15 cellular contexts compared by ENCODE assay signal in the genomic region with DNA sequence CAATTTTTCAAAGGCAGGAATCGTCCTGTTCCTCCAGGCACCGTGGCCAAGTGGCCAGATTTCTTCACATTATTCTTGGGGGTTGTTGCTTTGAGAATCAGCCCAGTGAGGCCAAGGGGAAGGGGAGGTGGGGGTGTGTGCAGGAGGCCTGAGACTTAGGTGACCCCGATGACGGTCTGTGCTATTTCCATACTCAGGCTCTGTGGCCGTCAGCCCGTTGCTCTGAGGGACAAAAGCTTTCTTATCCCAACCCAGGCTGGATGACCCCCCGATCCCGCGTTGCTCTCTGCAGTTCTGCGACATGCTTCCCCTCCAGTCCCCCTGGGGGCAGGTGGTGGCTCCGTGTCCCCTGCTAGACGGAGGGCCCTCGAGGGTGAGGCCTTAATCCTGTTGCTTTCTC. TPM values are rescaled to one million over a fixed set of nuclear protein-coding genes. Genes with fewer than 3 reads are reported as not detected.
DNase-seq lines count a peak whose midpoint lies in the region; TF ChIP-seq lines count a peak whose summit lies in the region.
"Had no signal": no experiment of that assay in that cellular context is flagged by ENCODE, and none has a peak within 500 bp of the region (broad histone marks: within the 10 kb centered on the region; RNA-seq: fewer than 3 reads in every experiment).

No MANE protein-coding gene starts in this region.

- no CpG with 5 or more reads among the region's 13 CpGs for WGBS in H9 (ENCODE audit: extremely low coverage, insufficient read length, low lambda C conversion rate)

- H3K36me3 Mint-ChIP-seq in H9 (ENCODE audit: insufficient read depth in 1 of 3, low read depth in 3 of 3) (peaks cover 27 to 31% (median 29%) of the 10 kb centered on the region in 3 experiments; a peak in 6 of 7 replicates), CD14-positive monocyte (no peaks in the 10 kb centered on the region)

- no peak overlapping the region for H4K91ac ChIP-seq in H9 (ENCODE audit: insufficient read length, low read depth, low read length)

- no peak overlapping the region for H2BK20ac ChIP-seq in H9 (ENCODE audit: low read depth, low read length, poor library complexity, severe bottlenecking)

- no peaks in the 10 kb centered on the region for H3K23me2 ChIP-seq in H9 (ENCODE audit: insufficient read length, low read depth, low read length, poor library complexity, severe bottlenecking)

- H3K14ac ChIP-seq in H9 (ENCODE audit: insufficient read depth, low read length): no peak overlapping the region; the same call in 1 of the 2 replicates

- TF ChIP-seq CTCF in H9 (conservative IDR thresholded peaks at IDR 0.05) (no peak), dorsolateral prefrontal cortex (IDR thresholded peaks at IDR 0.05 in 54 of 56, conservative IDR thresholded peaks at IDR 0.05 in 2 of 56; ENCODE audit: low read depth in 1 of 56, partially characterized antibody in 56 of 56) (no peak), CD14-positive monocyte (IDR thresholded peaks at IDR 0.05) (no peak), osteoblast (IDR thresholded peaks at IDR 0.05; ENCODE audit: extremely low read depth, low read depth, low read length) (no peak)

- DNase-seq in H9: no peak
- no peak for DNase-seq in dorsolateral prefrontal cortex
- DNase-seq in midbrain (lab: John Stamatoyannopoulos, UW): peak; percentile 59
- DNase-seq in CD14-positive monocyte (ENCODE audit: low spot score): no peak
- DNase-seq in NCI-H1436 (lab: John Stamatoyannopoulos, UW): no peak
- no peak for DNase-seq in osteoblast (ENCODE audit: insufficient read length, low spot score, missing footprints)
- no peak for DNase-seq in HEK293T (ENCODE audit: extremely low spot score)
- DNase-seq: Caco-2, NCI-H1048, NCI-H1694 treated with DMSO at 0.1 percent for 48 hours, NCI-H446, PC-3 had no signal

- CTCF ChIA-PET in HEK293T (lab: Yijun Ruan, JAX): no interaction called here

- peaks cover 9% of the 10 kb centered on the region; the same call in 1 of the 2 replicates for H3K79me2 ChIP-seq in H9 (ENCODE audit: insufficient read depth, low read length)
- peaks cover 90% of the 10 kb centered on the region for H3K79me2 ChIP-seq in osteoblast (ENCODE audit: insufficient read depth, low read length)

- intact Hi-C loops in dorsolateral prefrontal cortex (cut with DNase I) (loop anchor here in 1 of 2 donors (5.0 kb wide), 1 partner anchor 48 kb away; no protein-coding TSS in a partner anchor), CD14-positive monocyte (cut with micrococcal nuclease) (no loop called here)

- H3K56ac ChIP-seq in H9 (ENCODE audit: insufficient read length, low read depth, low read length): no peak overlapping the region

- H3K4me1 Mint-ChIP-seq in H9: peaks cover 2 to 14% of the 10 kb centered on the region in 2 experiments
- H3K4me1 Mint-ChIP-seq in CD14-positive monocyte: no peaks in the 10 kb centered on the region

- POLR2A ChIA-PET in HEK293T (lab: Yijun Ruan, JAX): no interaction called here

- no peak overlapping the region for H2BK120ac ChIP-seq in H9 (ENCODE audit: low read depth, low read length, poor library complexity, severe bottlenecking)

- no peak overlapping the region for H2AK5ac ChIP-seq in H9 (ENCODE audit: insufficient read length, low read length)

- no peak overlapping the region for H3K27ac ChIP-seq in H9 (ENCODE audit: insufficient read length, low read depth, low read length)
- peak overlapping the region in 53 of 59 donors; percentile 12 to 91 (median 80) for H3K27ac ChIP-seq in dorsolateral prefrontal cortex
- H3K27ac ChIP-seq in skeletal muscle tissue (ENCODE audit: low read depth, low read length): peak overlapping the region; percentile 36
- no peak overlapping the region for H3K27ac ChIP-seq in osteoblast (ENCODE audit: low read depth, low read length)
- H3K27ac ChIP-seq: A549, C4-2B had no signal

- H3K27me3 Mint-ChIP-seq in H9 (ENCODE audit: low read depth): no peaks in the 10 kb centered on the region
- peaks cover 1 to 5% (median 2%) of the 10 kb centered on the region in 3 donors for H3K27me3 Mint-ChIP-seq in CD14-positive monocyte (ENCODE audit: low read depth in 3 of 3)

- H2BK5ac ChIP-seq in H9 (ENCODE audit: insufficient read length, low read length): no peak overlapping the region

- H3K4me3 Mint-ChIP-seq in H9 (no peak overlapping the region), CD14-positive monocyte (no peak overlapping the region)

- H3K9ac ChIP-seq in H9 (ENCODE audit: extremely low read depth, insufficient read length, low read length) (no peak overlapping the region), skeletal muscle tissue (ENCODE audit: low read depth in 1 of 3, low read length in 3 of 3) (no peak overlapping the region)

- peaks cover 3% of the 10 kb centered on the region for H3K79me1 ChIP-seq in H9 (ENCODE audit: insufficient read depth, low read depth, low read length, poor library complexity, severe bottlenecking)

- H3K23ac ChIP-seq in H9 (ENCODE audit: insufficient read length, low read depth, low read length): no peak overlapping the region

- H4K8ac ChIP-seq in H9 (replicated peaks; ENCODE audit: insufficient read length, low read depth, low read length): no peak overlapping the region

- H4K5ac ChIP-seq in H9 (ENCODE audit: insufficient read length, low read depth, low read length): no peak overlapping the region

- H2BK12ac ChIP-seq in H9 (ENCODE audit: insufficient read length, low read depth, low read length): no peak overlapping the region

- H3K4me3 ChIP-seq in dorsolateral prefrontal cortex (no peak overlapping the region), skeletal muscle tissue (ENCODE audit: low read length in 3 of 3) (no peak overlapping the region), osteoblast (ENCODE audit: insufficient read depth, low read length) (no peak overlapping the region)
- H3K4me3 ChIP-seq: A549 had no signal

- H3K27me3 ChIP-seq in H9 (ENCODE audit: insufficient read depth, low read length) (no peaks in the 10 kb centered on the region), dorsolateral prefrontal cortex (no peaks in the 10 kb centered on the region), skeletal muscle tissue (ENCODE audit: control insufficient read depth in 3 of 3, insufficient read depth in 3 of 3, low read length in 3 of 3) (no peaks in the 10 kb centered on the region), osteoblast (ENCODE audit: insufficient read depth, low read length) (no peaks in the 10 kb centered on the region)

- H2AFZ ChIP-seq in H9 (ENCODE audit: low read length): no peak overlapping the region
- H2AFZ ChIP-seq in osteoblast (ENCODE audit: low read length): no peak overlapping the region

- no peaks in the 10 kb centered on the region for H3K9me3 ChIP-seq in H9 (ENCODE audit: control insufficient read depth, low read depth, low read length)
- H3K9me3 ChIP-seq in skeletal muscle tissue (ENCODE audit: control insufficient read depth in 3 of 3, low read length in 3 of 3): no peaks in the 10 kb centered on the region
- no peaks in the 10 kb centered on the region for H3K9me3 ChIP-seq in osteoblast (ENCODE audit: low read depth, low read length)
- H3K9me3 ChIP-seq: A549, Caco-2 had no signal

- 0 out of 5 replicates have a peak, but pooled peaks cover 0 to 2% of the 10 kb centered on the region in 2 experiments for H3K9me3 Mint-ChIP-seq in H9
- peaks cover 0 to 6% (median 4%) of the 10 kb centered on the region in 7 donors for H3K9me3 Mint-ChIP-seq in CD14-positive monocyte

- H3K27ac Mint-ChIP-seq in H9: peak overlapping the region in 2 of 3 experiments; percentile 7 to 82; a peak in 2 of 7 replicates
- H3K27ac Mint-ChIP-seq in CD14-positive monocyte: no peak overlapping the region

- H3K4me1 ChIP-seq in H9 (ENCODE audit: insufficient read depth, low read length) (no peaks in the 10 kb centered on the region), skeletal muscle tissue (ENCODE audit: control insufficient read depth in 3 of 3, insufficient read depth in 3 of 3, low read length in 3 of 3) (peaks cover 4 to 16% (median 13%) of the 10 kb centered on the region in 3 donors), osteoblast (ENCODE audit: insufficient read depth, low read length) (peaks cover 9% of the 10 kb centered on the region)
- H3K4me1 ChIP-seq: Caco-2 had no signal

- H3K36me3 ChIP-seq in skeletal muscle tissue (ENCODE audit: control insufficient read depth in 3 of 3, insufficient read depth in 3 of 3, low read length in 3 of 3) (no peaks in the 10 kb centered on the region), osteoblast (ENCODE audit: insufficient read depth, low read length) (peaks cover 5% of the 10 kb centered on the region)

- no peak overlapping the region for H3T11ph ChIP-seq in H9 (ENCODE audit: low read length)

- H3K18ac ChIP-seq in H9 (ENCODE audit: insufficient read length, low read depth, low read length): no peak overlapping the region

- H4K20me1 ChIP-seq in H9 (ENCODE audit: control insufficient read depth, insufficient read depth, insufficient read length) (no peaks in the 10 kb centered on the region), osteoblast (ENCODE audit: insufficient read depth, low read length) (peaks cover 68% of the 10 kb centered on the region)

- H3K4ac ChIP-seq in H9 (ENCODE audit: low read depth, low read length): no peak overlapping the region

- no peak overlapping the region for H2BK15ac ChIP-seq in H9 (ENCODE audit: low read depth, low read length)

- H3K4me2 ChIP-seq in H9 (ENCODE audit: insufficient read depth, insufficient read length, low read length) (no peak overlapping the region), osteoblast (ENCODE audit: insufficient read depth, low read length) (no peak overlapping the region)
- H3K4me2 ChIP-seq: A549 had no signal

TF ChIP-seq in HEK293T, 16 proteins besides CTCF, POLR2A, EP300 and RAD21:
- TF ChIP-seq NFRKB (IDR thresholded peaks at IDR 0.05) (no peak), FOXM1 (IDR thresholded peaks at IDR 0.05; ENCODE audit: borderline replicate concordance) (no peak), ELF4 (IDR thresholded peaks at IDR 0.05) (no peak), BHLHE40 (IDR thresholded peaks at IDR 0.05; ENCODE audit: borderline replicate concordance) (no peak)

RNA-seq across cellular contexts. Expression of gene DOCK1, which starts 14.2 kb away (rescaled TPM):
- total RNA-seq in H9 (2021) (51.5 and 57.0 TPM in 2 replicates), dorsolateral prefrontal cortex (100 to 1,000 TPM in 4 of 120 experiments, 10 to 100 TPM in 116; 31.7 to 148 (median 56.3) TPM), skeletal muscle tissue (52.7 TPM), osteoblast (80.3 and 106 TPM in 2 replicates)
- polyA plus RNA-seq in CD14-positive monocyte: under 1 TPM in 1 of 2 donors, not detected in 1; 0.35 TPM

Comparison
In these comparisons a context has a peak if more than half of its experiments do, and no peak if none do; other contexts are left out.
1. H3K27ac ChIP-seq: peak in dorsolateral prefrontal cortex (53 of 59) and skeletal muscle tissue (single experiment); none in H9 (single experiment) and osteoblast (single experiment).
2. H3K27ac Mint-ChIP-seq: peak in H9 (2 of 3); none in CD14-positive monocyte (0 of 7).